ENCODE assay signal across 1 cellular context in the genomic region with DNA sequence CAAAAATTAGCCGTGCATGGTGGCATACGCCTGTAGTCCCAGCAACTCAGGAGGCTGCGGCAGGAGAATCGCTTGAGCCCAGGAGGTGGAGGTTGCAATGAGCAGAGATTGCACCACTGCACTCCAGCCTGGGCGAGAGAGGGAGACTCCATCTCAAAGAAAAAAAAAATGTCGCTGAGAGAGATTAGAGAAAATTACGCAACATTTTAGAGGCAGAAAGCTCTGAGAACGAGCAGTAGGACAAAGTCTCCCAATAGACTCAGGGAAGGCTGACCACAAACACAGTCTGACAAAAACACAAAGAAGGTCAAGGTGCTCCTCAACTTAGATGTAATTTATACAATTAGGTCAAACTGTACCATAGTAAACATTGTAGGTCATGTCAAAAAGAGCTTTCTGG.
TF ChIP-seq lines count a peak whose summit lies in the region.

No MANE protein-coding gene starts in this region.

TF ChIP-seq in Ishikawa, 13 proteins besides CTCF, POLR2A, EP300 and RAD21 (continued from another document):
- TF ChIP-seq, protein P1, sequence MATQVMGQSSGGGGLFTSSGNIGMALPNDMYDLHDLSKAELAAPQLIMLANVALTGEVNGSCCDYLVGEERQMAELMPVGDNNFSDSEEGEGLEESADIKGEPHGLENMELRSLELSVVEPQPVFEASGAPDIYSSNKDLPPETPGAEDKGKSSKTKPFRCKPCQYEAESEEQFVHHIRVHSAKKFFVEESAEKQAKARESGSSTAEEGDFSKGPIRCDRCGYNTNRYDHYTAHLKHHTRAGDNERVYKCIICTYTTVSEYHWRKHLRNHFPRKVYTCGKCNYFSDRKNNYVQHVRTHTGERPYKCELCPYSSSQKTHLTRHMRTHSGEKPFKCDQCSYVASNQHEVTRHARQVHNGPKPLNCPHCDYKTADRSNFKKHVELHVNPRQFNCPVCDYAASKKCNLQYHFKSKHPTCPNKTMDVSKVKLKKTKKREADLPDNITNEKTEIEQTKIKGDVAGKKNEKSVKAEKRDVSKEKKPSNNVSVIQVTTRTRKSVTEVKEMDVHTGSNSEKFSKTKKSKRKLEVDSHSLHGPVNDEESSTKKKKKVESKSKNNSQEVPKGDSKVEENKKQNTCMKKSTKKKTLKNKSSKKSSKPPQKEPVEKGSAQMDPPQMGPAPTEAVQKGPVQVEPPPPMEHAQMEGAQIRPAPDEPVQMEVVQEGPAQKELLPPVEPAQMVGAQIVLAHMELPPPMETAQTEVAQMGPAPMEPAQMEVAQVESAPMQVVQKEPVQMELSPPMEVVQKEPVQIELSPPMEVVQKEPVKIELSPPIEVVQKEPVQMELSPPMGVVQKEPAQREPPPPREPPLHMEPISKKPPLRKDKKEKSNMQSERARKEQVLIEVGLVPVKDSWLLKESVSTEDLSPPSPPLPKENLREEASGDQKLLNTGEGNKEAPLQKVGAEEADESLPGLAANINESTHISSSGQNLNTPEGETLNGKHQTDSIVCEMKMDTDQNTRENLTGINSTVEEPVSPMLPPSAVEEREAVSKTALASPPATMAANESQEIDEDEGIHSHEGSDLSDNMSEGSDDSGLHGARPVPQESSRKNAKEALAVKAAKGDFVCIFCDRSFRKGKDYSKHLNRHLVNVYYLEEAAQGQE (IDR thresholded peaks at IDR 0.05; ENCODE audit: low read depth) = no peak
- no peak for TF ChIP-seq CREB1 (IDR thresholded peaks at IDR 0.05; ENCODE audit: low read depth)
- no peak for TF ChIP-seq TEAD4 (IDR thresholded peaks at IDR 0.05)
